10 cellular contexts compared by ENCODE assay signal in genomic region chr10:70144372-70145110, GRCh38. TPM values are rescaled to one million over a fixed set of nuclear protein-coding genes. Genes with fewer than 3 reads are reported as not detected.
DNase-seq lines count a peak whose midpoint lies in the region; ATAC-seq and TF ChIP-seq lines count a peak whose summit lies in the region.
"Had no signal": no experiment of that assay in that cellular context is flagged by ENCODE, and none has a peak within 500 bp of the region (broad histone marks: within the 10 kb centered on the region; RNA-seq: fewer than 3 reads in every experiment).

No MANE protein-coding gene starts in this region.

- no peaks in the 10 kb centered on the region for H3K36me3 Mint-ChIP-seq in activated naive CD8-positive, alpha-beta T cell treated with anti-CD3 and anti-CD28 coated beads, Interleukin-2, amount 10 ng/mL, durations not matched to agents 7 days and 5 days

- peak overlapping the region; percentile 89 for H3K4me3 Mint-ChIP-seq in activated naive CD8-positive, alpha-beta T cell treated with anti-CD3 and anti-CD28 coated beads, Interleukin-2, amount 10 ng/mL, durations not matched to agents 7 days and 5 days

- TF ChIP-seq CTCF in lower lobe of right lung (IDR thresholded peaks at IDR 0.05) (no peak), upper lobe of right lung (IDR thresholded peaks at IDR 0.05) (no peak)

- 82% methylated on average over 18 of the region's 18 CpGs for WGBS in right cardiac atrium

- H3K36me3 ChIP-seq in lower lobe of right lung (peaks cover 18% of the 10 kb centered on the region), upper lobe of right lung (peaks cover 16% of the 10 kb centered on the region)

- DNase-seq in right cardiac atrium, result peak in 1 of 3 donors; percentile 39
- DNase-seq in left ventricle myocardium superior, result no peak
- DNase-seq in activated naive CD8-positive, alpha-beta T cell treated with anti-CD3 and anti-CD28 coated beads, Interleukin-2, amount 10 ng/mL, durations not matched to agents 7 days and 5 days, result no peak
- no peak for DNase-seq in lower lobe of right lung
- DNase-seq in upper lobe of right lung, result no peak
- DNase-seq in amniotic stem cell (lab: John Stamatoyannopoulos, UW), result no peak
- DNase-seq in NCI-H226, result no peak
- DNase-seq: activated CD4-positive, alpha-beta T cell treated with anti-CD3 and anti-CD28 coated beads for 48 hours; NCI-H1105 treated with DMSO at 0.1 percent for 48 hours had no signal

- POLR2A ChIA-PET in activated naive CD8-positive, alpha-beta T cell treated with anti-CD3 and anti-CD28 coated beads, Interleukin-2, amount 10 ng/mL, durations not matched to agents 7 days and 5 days (lab: Charles Lee), result interaction anchor here (2.7 to 3.5 kb wide), 4 partner anchors 9 to 51 kb away, joined by 10 to 78 read pairs (median 34); partner anchors contain the start of gene SAR1A

- no peaks in the 10 kb centered on the region for H3K9me3 Mint-ChIP-seq in activated naive CD8-positive, alpha-beta T cell treated with anti-CD3 and anti-CD28 coated beads, Interleukin-2, amount 10 ng/mL, durations not matched to agents 7 days and 5 days

- H3K27ac ChIP-seq in right cardiac atrium (ENCODE audit: low read length) (no peak overlapping the region), lower lobe of right lung (peak overlapping the region; percentile 90), upper lobe of right lung (no peak overlapping the region)

- no peaks in the 10 kb centered on the region for H3K27me3 Mint-ChIP-seq in activated naive CD8-positive, alpha-beta T cell treated with anti-CD3 and anti-CD28 coated beads, Interleukin-2, amount 10 ng/mL, durations not matched to agents 7 days and 5 days

- ATAC-seq in right cardiac atrium (no peak), left ventricle myocardium superior (no peak), lower lobe of right lung (no peak), upper lobe of right lung (no peak), GM18502 (IDR thresholded peaks at IDR 0.05; ENCODE audit: poor library complexity, unreplicated experiment) (no peak)
- ATAC-seq in activated naive CD8-positive, alpha-beta T cell treated with anti-CD3 and anti-CD28 coated beads, Interleukin-2, amount 10 ng/mL, durations not matched to agents 7 days and 5 days (ENCODE audit: low read depth), result no peak

- intact Hi-C loops in right cardiac atrium (cut with DNase I), result no loop called here
- intact Hi-C loops in left ventricle myocardium superior (cut with micrococcal nuclease), result no loop called here
- intact Hi-C loops in lower lobe of right lung (cut with DNase I), result no loop called here
- intact Hi-C loops in upper lobe of right lung (cut with DNase I), result no loop called here

- H3K4me1 Mint-ChIP-seq in activated naive CD8-positive, alpha-beta T cell treated with anti-CD3 and anti-CD28 coated beads, Interleukin-2, amount 10 ng/mL, durations not matched to agents 7 days and 5 days, result peaks cover 22% of the 10 kb centered on the region

- H3K4me1 ChIP-seq in right cardiac atrium (ENCODE audit: control insufficient read depth, insufficient read depth, low read length) (peaks cover 3% of the 10 kb centered on the region), lower lobe of right lung (peaks cover 24% of the 10 kb centered on the region), upper lobe of right lung (peaks cover 10% of the 10 kb centered on the region)

- peak overlapping the region; percentile 78 for H3K27ac Mint-ChIP-seq in activated naive CD8-positive, alpha-beta T cell treated with anti-CD3 and anti-CD28 coated beads, Interleukin-2, amount 10 ng/mL, durations not matched to agents 7 days and 5 days

- H3K4me3 ChIP-seq in right cardiac atrium (ENCODE audit: low read length) (peak overlapping the region; percentile 65), lower lobe of right lung (peak overlapping the region; percentile 72), upper lobe of right lung (peak overlapping the region; percentile 95)

- no peaks in the 10 kb centered on the region for H3K9me3 ChIP-seq in right cardiac atrium (ENCODE audit: control insufficient read depth, low read length)
- H3K9me3 ChIP-seq in lower lobe of right lung, result no peaks in the 10 kb centered on the region
- H3K9me3 ChIP-seq in upper lobe of right lung, result no peaks in the 10 kb centered on the region

- no peaks in the 10 kb centered on the region for H3K27me3 ChIP-seq in right cardiac atrium (ENCODE audit: control insufficient read depth, insufficient read depth)
- H3K27me3 ChIP-seq in lower lobe of right lung (ENCODE audit: low read depth), result no peaks in the 10 kb centered on the region
- no peaks in the 10 kb centered on the region for H3K27me3 ChIP-seq in upper lobe of right lung

RNA-seq across cellular contexts. Expression of gene TYSND1, which starts 2.0 kb away (rescaled TPM):
- total RNA-seq in right cardiac atrium, result 1 to 10 TPM; 4.3 to 6.4 (median 5.0) TPM
- polyA plus RNA-seq in right cardiac atrium, result 3.9 TPM
- total RNA-seq in left ventricle myocardium superior, result 6.6 TPM
- total RNA-seq in activated naive CD8-positive, alpha-beta T cell treated with anti-CD3 and anti-CD28 coated beads, Interleukin-2, amount 10 ng/mL, durations not matched to agents 7 days and 5 days, result 10 to 100 TPM; 18.4 to 19.0 TPM
- 13.4 TPM for total RNA-seq in lower lobe of right lung
- 12.5 TPM for total RNA-seq in upper lobe of right lung

RNA-seq across cellular contexts. Expression of gene AIFM2, which starts 11.9 kb away (rescaled TPM):
- total RNA-seq in right cardiac atrium (10 to 100 TPM in 2 of 4 donors, 1 to 10 TPM in 2; 8.5 to 14.0 (median 9.7) TPM), left ventricle myocardium superior (16.3 TPM), lower lobe of right lung (9.7 TPM), upper lobe of right lung (15.4 TPM)
- 11.4 TPM for polyA plus RNA-seq in right cardiac atrium
- total RNA-seq in activated naive CD8-positive, alpha-beta T cell treated with anti-CD3 and anti-CD28 coated beads, Interleukin-2, amount 10 ng/mL, durations not matched to agents 7 days and 5 days, result 1 to 10 TPM; 7.3 to 7.9 TPM

RNA-seq across cellular contexts. Expression of gene SAR1A, which starts 25.8 kb away (rescaled TPM):
- total RNA-seq in right cardiac atrium, result 100 to 1,000 TPM in 2 of 4 donors, 10 to 100 TPM in 2; 89.2 to 147 (median 98.9) TPM
- 39.8 TPM for polyA plus RNA-seq in right cardiac atrium
- 88.1 TPM for total RNA-seq in left ventricle myocardium superior
- total RNA-seq in activated naive CD8-positive, alpha-beta T cell treated with anti-CD3 and anti-CD28 coated beads, Interleukin-2, amount 10 ng/mL, durations not matched to agents 7 days and 5 days, result 100 to 1,000 TPM; 131 to 134 TPM
- 114 TPM for total RNA-seq in lower lobe of right lung
- total RNA-seq in upper lobe of right lung, result 150 TPM
